In the genomic region with DNA sequence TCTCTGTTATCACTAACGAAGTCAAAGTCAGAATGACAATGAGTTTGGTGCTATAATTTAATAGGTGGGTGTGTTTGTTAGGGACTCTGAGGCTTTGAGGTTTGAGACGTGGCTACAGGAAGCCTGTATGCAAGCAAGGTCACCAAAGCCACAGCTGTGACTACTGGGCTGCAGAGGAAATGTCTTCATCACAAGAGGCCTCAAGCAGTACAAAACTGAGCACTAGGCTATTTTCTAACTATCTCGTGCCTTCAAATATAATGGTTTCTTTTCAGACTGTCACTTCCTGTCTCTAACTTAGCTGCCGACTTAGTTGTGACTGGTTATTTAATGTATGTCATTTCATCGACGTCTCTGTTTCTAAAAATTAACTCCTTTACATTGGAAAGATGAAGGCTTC, we compare ENCODE assay signal across 8 cellular contexts.
DNase-seq lines count a peak whose midpoint lies in the region; ATAC-seq and TF ChIP-seq lines count a peak whose summit lies in the region.

No MANE protein-coding gene starts in this region.

- H3K27me3 ChIP-seq in heart right ventricle = no peaks in the 10 kb centered on the region
- H3K27me3 ChIP-seq in right atrium auricular region = no peaks in the 10 kb centered on the region
- no peaks in the 10 kb centered on the region for H3K27me3 ChIP-seq in thymus (ENCODE audit: control insufficient read depth, insufficient read depth)

- H3K27ac ChIP-seq in heart right ventricle (peak overlapping the region in 2 of 10 donors; percentile 31 to 82), right atrium auricular region (no peak overlapping the region), VCaP (peak overlapping the region; percentile 88), thymus (ENCODE audit: low read depth) (peak overlapping the region; percentile 84)

- peaks cover 0 to 89% (median 3%) of the 10 kb centered on the region in 9 donors for H3K36me3 ChIP-seq in heart right ventricle
- peaks cover 10% of the 10 kb centered on the region for H3K36me3 ChIP-seq in right atrium auricular region
- peaks cover 6% of the 10 kb centered on the region for H3K36me3 ChIP-seq in thymus (ENCODE audit: control insufficient read depth, insufficient read depth)

- 51 to 53% methylated on average over 6 of the region's 6 CpGs for WGBS in heart right ventricle, 2 donors
- WGBS in thymus = 4% methylated on average over 6 of the region's 6 CpGs

- H3K4me3 ChIP-seq in heart right ventricle (no peak overlapping the region), right atrium auricular region (no peak overlapping the region), thymus (ENCODE audit: low read length) (no peak overlapping the region)

- TF ChIP-seq CTCF in heart right ventricle (IDR thresholded peaks at IDR 0.05) = no peak
- no peak for TF ChIP-seq CTCF in right atrium auricular region (IDR thresholded peaks at IDR 0.05)
- no peak for TF ChIP-seq CTCF in VCaP (conservative IDR thresholded peaks at IDR 0.05)

- ATAC-seq in heart right ventricle (peak in 7 of 8 donors; percentile 28 to 68 (median 39)), left ventricle myocardium superior (peak; percentile 29)

- DNase-seq in heart right ventricle (no peak), right atrium auricular region (ENCODE audit: low spot score) (no peak), left ventricle myocardium superior (no peak), OCI-M2 (lab: John Stamatoyannopoulos, UW; ENCODE audit: unreplicated experiment) (no peak), HuH-7 (ENCODE audit: low spot score) (no peak), T1000 (lab: John Stamatoyannopoulos, UW) (no peak)

- H3K9me3 ChIP-seq in heart right ventricle (no peaks in the 10 kb centered on the region), right atrium auricular region (no peaks in the 10 kb centered on the region), thymus (ENCODE audit: control insufficient read depth) (no peaks in the 10 kb centered on the region)

- intact Hi-C loops in heart right ventricle (cut with DNase I) (no loop called here), left ventricle myocardium superior (cut with micrococcal nuclease) (no loop called here)

- H3K4me1 ChIP-seq in heart right ventricle (peaks cover 0 to 21% (median 0%) of the 10 kb centered on the region in 9 donors), right atrium auricular region (no peaks in the 10 kb centered on the region), thymus (ENCODE audit: control insufficient read depth, insufficient read depth, low read length) (peaks cover 52% of the 10 kb centered on the region)

Comparison
In these comparisons a context has a peak if more than half of its experiments do, and no peak if none do; other contexts are left out.
1. H3K27ac ChIP-seq: peak in VCaP (single experiment) and thymus (single experiment); none in right atrium auricular region (0 of 2).